In genomic region chr22:37658133-37659065, GRCh38 we compare ENCODE assay signal across 8 cellular contexts. TPM values are rescaled to one million over a fixed set of nuclear protein-coding genes. Genes with fewer than 3 reads are reported as not detected.
DNase-seq lines count a peak whose midpoint lies in the region; ATAC-seq and TF ChIP-seq lines count a peak whose summit lies in the region.

Gene PDXP (plus strand): TSS chr22:37658723. CDS start chr22:37658783, 60 bp downstream.

- peaks cover 8% of the 10 kb centered on the region for H3K36me3 ChIP-seq in IMR-90 (ENCODE audit: control insufficient read depth, insufficient read depth, low read length)

- H4K5ac ChIP-seq in IMR-90 (ENCODE audit: low read depth, low read length), result peak within 1 kb of the TSS; percentile 91

- no TSS peak for BruUV-seq in IMR-90 (replicated peaks; lab: Mats Ljungman, UMichigan)

- H2BK120ac ChIP-seq in IMR-90 (ENCODE audit: low read depth, low read length), result no peak within 1 kb of the TSS; the same call in 1 of the 2 replicates

- TF ChIP-seq CTCF in IMR-90 (conservative IDR thresholded peaks at IDR 0.05; ENCODE audit: low read depth, low read length) (no peak), epithelial cell of esophagus (IDR thresholded peaks at IDR 0.05; ENCODE audit: insufficient read depth, low read depth, low read length, missing control alignments) (no peak)

- dilution Hi-C loops in IMR-90 (cut with HindIII; ENCODE audit: low sequenced_read_pairs, unreplicated experiment), result no loop called here

- H3K27ac ChIP-seq in IMR-90 (ENCODE audit: insufficient read depth, low read length), result peak within 1 kb of the TSS; percentile 74

- H4K20me1 ChIP-seq in IMR-90 (ENCODE audit: insufficient read depth, low read length), result peaks cover 28% of the 10 kb centered on the region

- H3K18ac ChIP-seq in IMR-90 (ENCODE audit: low read depth, low read length), result peak within 1 kb of the TSS; percentile 34; the same call in 1 of the 2 replicates

- DNase-seq in DMS 273 (lab: John Stamatoyannopoulos, UW; ENCODE audit: unreplicated experiment), result peak; percentile 99
- peak; percentile 100 for DNase-seq in IMR-90
- DNase-seq in OCI-M1 (lab: John Stamatoyannopoulos, UW), result peak; percentile 99
- peak; percentile 98 for DNase-seq in activated T-cell treated with anti-CD3 and anti-CD28 coated beads for 24 hours (ENCODE audit: low read depth)
- peak; percentile 100 for DNase-seq in epithelial cell of esophagus (ENCODE audit: low read depth)
- DNase-seq in stimulated activated CD8-positive, alpha-beta memory T cell treated with anti-CD3 and anti-CD28 coated beads, Interleukin-4, amount 100 ng/mL, for 1 hour (ENCODE audit: low read depth in 2 of 2, low spot score in 1 of 2), result peak; percentile 94 to 96

- peak within 1 kb of the TSS; percentile 83 for H4K91ac ChIP-seq in IMR-90 (ENCODE audit: insufficient read depth, low read depth, low read length)

- intact Hi-C loops in IMR-90 (cut with micrococcal nuclease), result no loop called here

- H3K4me3 ChIP-seq in IMR-90 (ENCODE audit: insufficient read depth, low read depth, low read length), result peak within 1 kb of the TSS; percentile 55
- peak within 1 kb of the TSS; percentile 64 for H3K4me3 ChIP-seq in epithelial cell of esophagus (ENCODE audit: low read length)
- peak within 1 kb of the TSS; percentile 47 for H3K4me3 ChIP-seq in mononuclear cell (ENCODE audit: low read length)

- peak within 1 kb of the TSS; percentile 82 for H3K9ac ChIP-seq in IMR-90 (ENCODE audit: low read depth, low read length)

- TF ChIP-seq POLR2A in IMR-90 (IDR thresholded peaks at IDR 0.05; ENCODE audit: low read depth, low read length), result peak; percentile 48; the same call in 1 of the 2 replicates

- H3K56ac ChIP-seq in IMR-90 (ENCODE audit: extremely low read depth, insufficient read depth, low read length), result peak within 1 kb of the TSS; percentile 67; the same call in 1 of the 2 replicates

- H3K14ac ChIP-seq in IMR-90 (replicated peaks; ENCODE audit: low read depth, low read length), result peak within 1 kb of the TSS; percentile 80

- no peak; the same call in 1 of the 2 replicates for TF ChIP-seq RAD21 in IMR-90 (IDR thresholded peaks at IDR 0.05; ENCODE audit: low read length)

- peak within 1 kb of the TSS; percentile 96 for H3K4me2 ChIP-seq in IMR-90 (ENCODE audit: low read depth, low read length)

- ATAC-seq in GM21528 (IDR thresholded peaks at IDR 0.05; ENCODE audit: low FRiP score, unreplicated experiment) (peak; percentile 81), IMR-90 (ENCODE audit: low read depth) (peak; percentile 95)

- H2AFZ ChIP-seq in IMR-90 (replicated peaks; ENCODE audit: low read length, poor library complexity), result peak within 1 kb of the TSS; percentile 95

- H3K9me1 ChIP-seq in IMR-90 (ENCODE audit: insufficient read depth, low read length), result peaks cover 11% of the 10 kb centered on the region

- peak within 1 kb of the TSS; percentile 73 for H2BK5ac ChIP-seq in IMR-90 (ENCODE audit: low read depth, low read length, poor library complexity, severe bottlenecking)

- H4K8ac ChIP-seq in IMR-90 (ENCODE audit: low read depth in 2 of 2, low read length in 2 of 2), result peak within 1 kb of the TSS; percentile 95 to 99

- peak within 1 kb of the TSS; percentile 93 for H3K23ac ChIP-seq in IMR-90 (ENCODE audit: low read depth, low read length)

- H2BK20ac ChIP-seq in IMR-90 (ENCODE audit: low read depth, low read length), result no peak within 1 kb of the TSS

- peak within 1 kb of the TSS; percentile 95; the same call in 2 of the 3 replicates for H2BK15ac ChIP-seq in IMR-90 (ENCODE audit: low read depth, low read length)

- H3K79me1 ChIP-seq in IMR-90 (ENCODE audit: low read depth in 1 of 2, low read length in 2 of 2), result peaks cover 19 to 42% of the 10 kb centered on the region in 2 experiments; a peak in 3 of 4 replicates

- peak within 1 kb of the TSS; percentile 97 for H2AK9ac ChIP-seq in IMR-90 (replicated peaks; ENCODE audit: low read depth, low read length, poor library complexity)

- in situ Hi-C loops in IMR-90 (cut with MboI; ENCODE audit: low sequenced_read_pairs), result no loop called here

- POLR2A ChIA-PET in IMR-90 (lab: Charles Lee; ENCODE audit: unreplicated experiment), result interaction anchor here (0.6 to 2.0 kb wide), 5 partner anchors 9 to 36 kb away, joined by 3 to 14 read pairs (median 6); partner anchors contain the start of gene LGALS1

- CTCF ChIA-PET in IMR-90 (lab: Yijun Ruan, JAX), result interaction anchor here (0.6 to 2.6 kb wide), 3 partner anchors 15 to 22 kb away, joined by 4 to 12 read pairs (median 4); partner anchors contain the start of gene LGALS1

- H3K9me3 ChIP-seq in IMR-90 (ENCODE audit: control insufficient read depth, insufficient read depth, low read length) (no peaks in the 10 kb centered on the region), mononuclear cell (ENCODE audit: low read depth, low read length) (no peaks in the 10 kb centered on the region)

- WGBS in IMR-90 (ENCODE audit: extremely low coverage in 2 of 2, insufficient read length in 1 of 2), 2 experiments, result 0% methylated on average over 38 of the region's 101 CpGs; no CpG with 5 or more reads in 1 of the 2 experiments

- peak within 1 kb of the TSS; percentile 91 for H2AK5ac ChIP-seq in IMR-90 (ENCODE audit: low read depth, low read length)

- H3K4ac ChIP-seq in IMR-90 (ENCODE audit: low read depth, low read length), result peak within 1 kb of the TSS; percentile 74

- no peaks in the 10 kb centered on the region for H3K27me3 ChIP-seq in IMR-90 (ENCODE audit: control insufficient read depth, insufficient read depth, low read length)
- H3K27me3 ChIP-seq in mononuclear cell (ENCODE audit: insufficient read depth, low read length), result no peaks in the 10 kb centered on the region

- peaks cover 22% of the 10 kb centered on the region for H3K4me1 ChIP-seq in IMR-90 (ENCODE audit: control insufficient read depth, insufficient read depth, low read length)
- H3K4me1 ChIP-seq in mononuclear cell (ENCODE audit: insufficient read depth, low read length), result peaks cover 44% of the 10 kb centered on the region

TF ChIP-seq in IMR-90, 13 proteins besides CTCF, POLR2A, EP300 and RAD21:
- TF ChIP-seq SMC3 (IDR thresholded peaks at IDR 0.05; ENCODE audit: low read depth, low read length) (no peak), RFX5 (IDR thresholded peaks at IDR 0.05; ENCODE audit: low read depth, low read length) (peak; percentile 96), FOS (IDR thresholded peaks at IDR 0.05; ENCODE audit: low read depth, low read length) (peak; percentile 68), CEBPB (IDR thresholded peaks at IDR 0.05; ENCODE audit: low read depth, low read length) (no peak), NFE2L2 (IDR thresholded peaks at IDR 0.05; ENCODE audit: low read depth, low read length) (no peak), RCOR1 (IDR thresholded peaks at IDR 0.05; ENCODE audit: insufficient replicate concordance, low read length) (no peak), BHLHE40 (IDR thresholded peaks at IDR 0.05; ENCODE audit: low read depth, low read length) (peak; percentile 94), CHD1 (IDR thresholded peaks at IDR 0.05; ENCODE audit: low read depth, low read length) (no peak), USF2 (IDR thresholded peaks at IDR 0.05; ENCODE audit: low read depth, low read length) (no peak; the same call in 1 of the 2 replicates), MAZ (IDR thresholded peaks at IDR 0.05; ENCODE audit: borderline replicate concordance, low read depth, low read length) (peak; percentile 89; the same call in 1 of the 2 replicates), ELK1 (IDR thresholded peaks at IDR 0.05; ENCODE audit: borderline replicate concordance, low read depth, low read length) (no peak), MXI1 (IDR thresholded peaks at IDR 0.05; ENCODE audit: borderline replicate concordance, low read depth, low read length) (peak; percentile 63; the same call in 1 of the 2 replicates), MAFK (IDR thresholded peaks at IDR 0.05; ENCODE audit: low read depth, low read length) (no peak)

RNA-seq across cellular contexts. Expression of gene PDXP, which starts in this region (rescaled TPM):
- total RNA-seq in IMR-90 (2012; rRNA removed) (5.4 and 5.6 TPM in 2 replicates), mononuclear cell (2.7 TPM)
- 24.1 and 26.5 TPM in 2 replicates for polyA plus RNA-seq in IMR-90 (2012; rRNA removed)
- polyA plus RNA-seq in IMR-90 (2012; cell fraction: cytosol; rRNA removed), result 17.9 and 18.9 TPM in 2 replicates
- 4.8 and 10.9 TPM in 2 replicates for polyA plus RNA-seq in IMR-90 (2012; cell fraction: nucleus; rRNA removed; ENCODE audit: low replicate concordance)

Comparison
In these comparisons a context has a peak if more than half of its experiments do, and no peak if none do; other contexts are left out.
1. Peak in every context shown above with its lines: DNase-seq, ATAC-seq, H3K4me3 ChIP-seq and H3K27ac ChIP-seq.